8 cellular contexts compared by ENCODE assay signal in genomic region chr19:17606786-17607185, GRCh38. TPM values are rescaled to one million over a fixed set of nuclear protein-coding genes. Genes with fewer than 3 reads are reported as not detected.
DNase-seq lines count a peak whose midpoint lies in the region; ATAC-seq and TF ChIP-seq lines count a peak whose summit lies in the region.

No MANE protein-coding gene starts in this region.

- H3K9me3 ChIP-seq in A673 (ENCODE audit: low read depth, low read length, poor library complexity, severe bottlenecking): no peaks in the 10 kb centered on the region
- H3K9me3 ChIP-seq in left lung: no peaks in the 10 kb centered on the region

- H3K4me1 ChIP-seq in A673 (ENCODE audit: insufficient read depth, low read length, poor library complexity, severe bottlenecking) (peaks cover 10% of the 10 kb centered on the region), GM23338 (ENCODE audit: insufficient read depth) (peaks cover 6% of the 10 kb centered on the region; the same call in 1 of the 2 replicates), left lung (peaks cover 6 to 13% of the 10 kb centered on the region in 2 donors)

- H3K36me3 Mint-ChIP-seq in GM23338 (ENCODE audit: low read depth): peaks cover 28% of the 10 kb centered on the region
- no peaks in the 10 kb centered on the region for H3K36me3 Mint-ChIP-seq in activated CD8-positive, alpha-beta T cell treated with anti-CD3 and anti-CD28 coated beads, Interleukin-2, amount 10 ng/mL, durations not matched to agents 7 days and 5 days (ENCODE audit: low read depth)

- peaks cover 4% of the 10 kb centered on the region; the same call in 2 of the 3 replicates for H3K9me3 Mint-ChIP-seq in GM23338
- no peaks in the 10 kb centered on the region for H3K9me3 Mint-ChIP-seq in activated CD8-positive, alpha-beta T cell treated with anti-CD3 and anti-CD28 coated beads, Interleukin-2, amount 10 ng/mL, durations not matched to agents 7 days and 5 days (ENCODE audit: insufficient read depth)

- H4K20me1 ChIP-seq in GM23338 (replicated peaks; ENCODE audit: insufficient read depth): no peaks in the 10 kb centered on the region

- peak overlapping the region; percentile 70 for H3K4me3 Mint-ChIP-seq in GM23338
- H3K4me3 Mint-ChIP-seq in activated CD8-positive, alpha-beta T cell treated with anti-CD3 and anti-CD28 coated beads, Interleukin-2, amount 10 ng/mL, durations not matched to agents 7 days and 5 days: peak overlapping the region; percentile 58

- peak overlapping the region; percentile 49 for H3K4me3 ChIP-seq in A673 (ENCODE audit: low read depth, low read length, poor library complexity, severe bottlenecking)
- peak overlapping the region; percentile 56 for H3K4me3 ChIP-seq in GM23338
- peak overlapping the region in 1 of 2 donors; percentile 48 for H3K4me3 ChIP-seq in left lung

- intact Hi-C loops in A673 (cut with micrococcal nuclease; ENCODE audit: unreplicated experiment) (loop anchor here (10.0 kb wide), 1 partner anchor 248 kb away; the partner anchor contains the start of gene RPL18A), left lung (cut with DNase I) (no loop called here)

- BruUV-seq in A673 (replicated peaks; lab: Mats Ljungman, UMichigan): no TSS peak

- no peaks in the 10 kb centered on the region for H3K9me2 ChIP-seq in GM23338 (ENCODE audit: insufficient read depth)

- no peaks in the 10 kb centered on the region for H3K79me2 ChIP-seq in GM23338 (replicated peaks; ENCODE audit: insufficient read depth)

- peaks cover 25% of the 10 kb centered on the region for H3K27me3 Mint-ChIP-seq in GM23338 (ENCODE audit: insufficient read depth, low read depth, poor library complexity)
- H3K27me3 Mint-ChIP-seq in activated CD8-positive, alpha-beta T cell treated with anti-CD3 and anti-CD28 coated beads, Interleukin-2, amount 10 ng/mL, durations not matched to agents 7 days and 5 days (ENCODE audit: low read depth): peaks cover 26% of the 10 kb centered on the region

- ATAC-seq in GM23338 (peak; percentile 36), left lung (peak; percentile 3), GM18520 (IDR thresholded peaks at IDR 0.05; ENCODE audit: unreplicated experiment) (no peak)
- no peak for ATAC-seq in activated CD8-positive, alpha-beta T cell treated with anti-CD3 and anti-CD28 coated beads, Interleukin-2, amount 10 ng/mL, durations not matched to agents 7 days and 5 days

- peak overlapping the region; percentile 93 for H3K27ac ChIP-seq in A673 (ENCODE audit: low read depth, low read length, poor library complexity, severe bottlenecking)
- H3K27ac ChIP-seq in GM23338 (ENCODE audit: low read depth): peak overlapping the region; percentile 88
- no peak overlapping the region for H3K27ac ChIP-seq in left lung

- H3K27ac Mint-ChIP-seq in GM23338: peak overlapping the region; percentile 72; the same call in 1 of the 2 replicates
- H3K27ac Mint-ChIP-seq in activated CD8-positive, alpha-beta T cell treated with anti-CD3 and anti-CD28 coated beads, Interleukin-2, amount 10 ng/mL, durations not matched to agents 7 days and 5 days: no peak overlapping the region

- H3K36me3 ChIP-seq in A673 (ENCODE audit: insufficient read depth, low read length, poor library complexity, severe bottlenecking): no peaks in the 10 kb centered on the region
- no peaks in the 10 kb centered on the region; the same call in 1 of the 2 replicates for H3K36me3 ChIP-seq in GM23338 (ENCODE audit: insufficient read depth)
- H3K36me3 ChIP-seq in left lung: no peaks in the 10 kb centered on the region

- H3F3A ChIP-seq in GM23338 (replicated peaks; ENCODE audit: low read depth): peaks cover 11% of the 10 kb centered on the region

- DNase-seq in A673 (ENCODE audit: low spot score): no peak
- peak; percentile 67 for DNase-seq in GM23338 (ENCODE audit: low spot score)
- DNase-seq in activated CD8-positive, alpha-beta T cell treated with anti-CD3 and anti-CD28 coated beads, Interleukin-2, amount 10 ng/mL, durations not matched to agents 7 days and 5 days: no peak
- DNase-seq in left lung: no peak
- no peak for DNase-seq in SIG-M5 treated with dmso at 0.1 percent for 504 hours (lab: John Stamatoyannopoulos, UW; ENCODE audit: unreplicated experiment)
- DNase-seq in epidermal melanocyte (ENCODE audit: insufficient read length, low spot score): no peak
- no peak for DNase-seq in T1000 (lab: John Stamatoyannopoulos, UW)

- H3K4me2 ChIP-seq in GM23338: peak overlapping the region; percentile 75

- POLR2A ChIA-PET in A673 (lab: Charles Lee; ENCODE audit: low non-redundant PET): no interaction called here
- POLR2A ChIA-PET in activated CD8-positive, alpha-beta T cell treated with anti-CD3 and anti-CD28 coated beads, Interleukin-2, amount 10 ng/mL, durations not matched to agents 7 days and 5 days (lab: Charles Lee): interaction anchor here (0.8 to 1.4 kb wide), 3 partner anchors 10 to 326 kb away, joined by 3 to 5 read pairs (median 3); partner anchors contain the start of genes CCDC124 and JAK3

- CTCF ChIA-PET in A673 (lab: Charles Lee): interaction anchor here (1.1 to 1.5 kb wide), 3 partner anchors 15 to 160 kb away, joined by 4 to 10 read pairs (median 5); no protein-coding TSS in a partner anchor
- CTCF ChIA-PET in activated CD8-positive, alpha-beta T cell treated with anti-CD3 and anti-CD28 coated beads, Interleukin-2, amount 10 ng/mL, durations not matched to agents 7 days and 5 days (lab: Charles Lee): interaction anchor here (0.6 to 3.7 kb wide), 9 partner anchors 15 to 248 kb away, joined by 3 to 23 read pairs (median 3); no protein-coding TSS in a partner anchor

- peaks cover 12% of the 10 kb centered on the region for H3K4me1 Mint-ChIP-seq in GM23338
- H3K4me1 Mint-ChIP-seq in activated CD8-positive, alpha-beta T cell treated with anti-CD3 and anti-CD28 coated beads, Interleukin-2, amount 10 ng/mL, durations not matched to agents 7 days and 5 days (ENCODE audit: low read depth): peaks cover 7% of the 10 kb centered on the region

- H3K27me3 ChIP-seq in A673 (replicated peaks; ENCODE audit: insufficient read depth, low read depth, low read length, poor library complexity) (no peaks in the 10 kb centered on the region), GM23338 (ENCODE audit: insufficient read depth) (no peaks in the 10 kb centered on the region), left lung (peaks cover 0 to 46% of the 10 kb centered on the region in 2 donors)

- TF ChIP-seq CTCF in A673 (conservative IDR thresholded peaks at IDR 0.05; ENCODE audit: low read depth, low read length): no peak
- TF ChIP-seq CTCF in GM23338 (conservative IDR thresholded peaks at IDR 0.05; ENCODE audit: low read depth in 2 of 2): no peak
- no peak for TF ChIP-seq CTCF in left lung (IDR thresholded peaks at IDR 0.05)

- H2AFZ ChIP-seq in GM23338: no peak overlapping the region

TF ChIP-seq in GM23338, 12 proteins besides CTCF, POLR2A, EP300 and RAD21:
- TF ChIP-seq EZH2 (IDR thresholded peaks at IDR 0.05; ENCODE audit: low read depth, unreplicated experiment) (no peak), ZNF331 (CRISPR knock-in tag; IDR thresholded peaks at IDR 0.05; ENCODE audit: low read depth) (no peak), EZH2phosphoT487 (IDR thresholded peaks at IDR 0.05; ENCODE audit: unreplicated experiment) (no peak), NANOG (IDR thresholded peaks at IDR 0.05; ENCODE audit: borderline replicate concordance) (no peak), ZNF114 (CRISPR knock-in tag; IDR thresholded peaks at IDR 0.05) (no peak), POLR2AphosphoS5 (IDR thresholded peaks at IDR 0.05; ENCODE audit: low read depth) (no peak), ETS1 (IDR thresholded peaks at IDR 0.05) (no peak), CREB1 (CRISPR knock-in tag; IDR thresholded peaks at IDR 0.05; ENCODE audit: low read depth) (no peak)

RNA-seq across cellular contexts. Expression of gene COLGALT1, which starts 51.3 kb away (rescaled TPM):
- total RNA-seq in A673 (2021) (91.3 and 93.5 TPM in 2 replicates), left lung (100 to 1,000 TPM; 107 to 170 TPM)
- total RNA-seq in GM23338 (2014; rRNA removed; shearing (Covaris generic)): 52.0 and 63.4 TPM in 2 replicates
- polyA plus RNA-seq in GM23338 (2016; fragmentation: Nextera tagmentation; extraction: Ambion mirVana): 16.1 and 18.2 TPM in 2 replicates
- total RNA-seq in activated CD8-positive, alpha-beta T cell treated with anti-CD3 and anti-CD28 coated beads, Interleukin-2, amount 10 ng/mL, durations not matched to agents 7 days and 5 days: 10 to 100 TPM; 74.6 to 75.0 TPM

Comparison
In these comparisons a context has a peak if more than half of its experiments do, and no peak if none do; other contexts are left out.
1. H3K27ac ChIP-seq: peak in A673 (single experiment) and GM23338 (single experiment); none in left lung (0 of 2).
2. ATAC-seq: peak in GM23338 (single experiment) and left lung (single experiment); none in activated CD8-positive, alpha-beta T cell treated with anti-CD3 and anti-CD28 coated beads, Interleukin-2, amount 10 ng/mL, durations not matched to agents 7 days and 5 days (single experiment) and GM18520 (single experiment).